In the genomic region with DNA sequence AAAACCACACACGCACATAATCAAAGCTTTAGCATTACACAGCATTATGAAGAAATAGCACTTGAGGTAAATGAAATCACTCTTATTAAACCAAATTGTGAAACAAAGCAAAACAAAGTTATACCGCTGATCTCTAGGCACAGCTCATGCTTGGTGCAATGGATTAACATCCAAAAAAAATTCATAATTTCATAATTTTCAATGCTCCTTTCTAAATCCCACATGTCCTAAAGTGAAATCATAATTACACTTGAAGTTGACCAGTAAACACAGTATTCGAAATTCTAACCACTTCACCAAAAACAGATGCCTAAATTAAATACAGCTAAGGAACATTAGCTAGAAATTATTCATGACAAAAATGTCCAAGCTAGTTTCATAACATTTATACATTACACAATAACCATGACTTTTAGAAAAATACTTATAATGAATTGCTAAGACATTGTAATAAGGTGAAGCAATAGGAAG, we compare ENCODE assay signal across 1 cellular context.
TF ChIP-seq lines count a peak whose summit lies in the region.

No MANE protein-coding gene starts in this region.

TF ChIP-seq in HepG2, 621 proteins besides CTCF, POLR2A, EP300 and RAD21:
- TF ChIP-seq HMGA1 (CRISPR knock-in tag; conservative IDR thresholded peaks at IDR 0.05): no peak
- TF ChIP-seq CREB1 (IDR thresholded peaks at IDR 0.05): no peak
- no peak for TF ChIP-seq CREB1 (CRISPR knock-in tag; IDR thresholded peaks at IDR 0.05)
- peak; percentile 49; the same call in 1 of the 2 replicates for TF ChIP-seq CEBPB (IDR thresholded peaks at IDR 0.05; ENCODE audit: borderline replicate concordance, low read depth, low read length)
- no peak for TF ChIP-seq BORCS8-MEF2B (CRISPR knock-in tag; IDR thresholded peaks at IDR 0.05)
- TF ChIP-seq GATAD1 (CRISPR knock-in tag; IDR thresholded peaks at IDR 0.05): no peak
